ENCODE assay signal across 12 cellular contexts in genomic region chr5:123951204-123951977, GRCh38.
A peak's percentile ranks its signal among the peaks of the same experiment; 100 is the strongest.
DNase-seq lines count a peak whose midpoint lies in the region; ATAC-seq, FAIRE-seq and TF ChIP-seq lines count a peak whose summit lies in the region.
"Had no signal": no experiment of that assay in that cellular context is flagged by ENCODE, and none has a peak within 500 bp of the region (broad histone marks: within the 10 kb centered on the region; RNA-seq: fewer than 3 reads in every experiment).

No MANE protein-coding gene starts in this region.

- H3K27ac Mint-ChIP-seq in activated naive CD8-positive, alpha-beta T cell treated with anti-CD3 and anti-CD28 coated beads, Interleukin-2, amount 50 U/mL, for 24 hours = no peak overlapping the region
- H3K27ac Mint-ChIP-seq: nephron had no signal

- no peak overlapping the region for H3K4me3 Mint-ChIP-seq in activated naive CD8-positive, alpha-beta T cell treated with anti-CD3 and anti-CD28 coated beads, Interleukin-2, amount 50 U/mL, for 24 hours
- H3K4me3 Mint-ChIP-seq: nephron had no signal

- 0 out of 2 replicates have a peak, but pooled peaks cover 5% of the 10 kb centered on the region for H3K9me3 ChIP-seq in SK-N-SH

- TF ChIP-seq EP300 in SK-N-SH (IDR thresholded peaks at IDR 0.05; ENCODE audit: borderline replicate concordance in 1 of 2, low read depth in 1 of 2, low read length in 1 of 2) = peak in 1 of 2 experiments; percentile 84; a peak in 2 of 4 replicates

- no peak overlapping the region for H3K4me3 ChIP-seq in SK-N-SH (ENCODE audit: low read depth in 2 of 2, low read length in 1 of 2)
- H3K4me3 ChIP-seq in fibroblast of pulmonary artery (replicated peaks; ENCODE audit: low read depth, low read length) = no peak overlapping the region
- H3K4me3 ChIP-seq: dorsolateral prefrontal cortex had no signal

- H3K27me3 ChIP-seq in SK-N-SH (ENCODE audit: insufficient read depth) = no peaks in the 10 kb centered on the region
- H3K27me3 ChIP-seq: dorsolateral prefrontal cortex had no signal

- ATAC-seq in HG03520 (IDR thresholded peaks at IDR 0.05; ENCODE audit: unreplicated experiment) = no peak
- ATAC-seq in activated naive CD8-positive, alpha-beta T cell treated with anti-CD3 and anti-CD28 coated beads, Interleukin-2, amount 50 U/mL, for 24 hours = no peak

- H2AFZ ChIP-seq in SK-N-SH (ENCODE audit: low read depth) = no peak overlapping the region

- H3K27ac ChIP-seq in SK-N-SH (ENCODE audit: low read depth in 2 of 2, low read length in 1 of 2) = no peak overlapping the region
- H3K27ac ChIP-seq: dorsolateral prefrontal cortex had no signal

- H3K36me3 Mint-ChIP-seq in activated naive CD8-positive, alpha-beta T cell treated with anti-CD3 and anti-CD28 coated beads, Interleukin-2, amount 50 U/mL, for 24 hours (ENCODE audit: low read depth) = no peaks in the 10 kb centered on the region

- no peaks in the 10 kb centered on the region for H3K9me2 ChIP-seq in SK-N-SH

- TF ChIP-seq RAD21 in SK-N-SH (IDR thresholded peaks at IDR 0.05; ENCODE audit: low read length) = no peak

- POLR2A ChIA-PET in SK-N-SH (lab: Yijun Ruan, JAX) = no interaction called here

- no peaks in the 10 kb centered on the region for H4K20me1 ChIP-seq in SK-N-SH (ENCODE audit: insufficient read depth)

- no peaks in the 10 kb centered on the region for H3F3A ChIP-seq in SK-N-SH (replicated peaks; ENCODE audit: insufficient read depth)

- H3K9ac ChIP-seq in SK-N-SH = no peak overlapping the region

- H3K4me2 ChIP-seq in SK-N-SH = no peak overlapping the region

- no peaks in the 10 kb centered on the region for H3K79me2 ChIP-seq in SK-N-SH (ENCODE audit: insufficient read depth)

- peak; percentile 10 for DNase-seq in SIG-M5 treated with dmso at 0.1 percent for 504 hours (lab: John Stamatoyannopoulos, UW; ENCODE audit: unreplicated experiment)
- DNase-seq in SIG-M5 (lab: John Stamatoyannopoulos, UW) = no peak
- no peak for DNase-seq in SK-N-SH
- peak; percentile 91 for DNase-seq in fibroblast of pulmonary artery (ENCODE audit: low read depth)
- peak; percentile 74 for DNase-seq in urothelium cell line (ENCODE audit: low spot score)
- no peak for DNase-seq in T-helper 2 cell
- DNase-seq in activated naive CD8-positive, alpha-beta T cell treated with anti-CD3 and anti-CD28 coated beads, Interleukin-2, amount 50 U/mL, for 24 hours = no peak
- DNase-seq: 8988T; dorsolateral prefrontal cortex; stimulated activated CD4-positive, alpha-beta T cell treated with anti-CD3 and anti-CD28 coated beads, Interleukin-2, amount 100 ng/mL, for 24 hours had no signal

- WGBS in SK-N-SH (ENCODE audit: low lambda C conversion rate) = 65% methylated on average over 10 of the region's 10 CpGs

- H3K4me1 Mint-ChIP-seq in activated naive CD8-positive, alpha-beta T cell treated with anti-CD3 and anti-CD28 coated beads, Interleukin-2, amount 50 U/mL, for 24 hours = no peaks in the 10 kb centered on the region

- FAIRE-seq in urothelium cell line (lab: Jason Lieb, UNC) = peak; percentile 9

- H3K27me3 Mint-ChIP-seq in activated naive CD8-positive, alpha-beta T cell treated with anti-CD3 and anti-CD28 coated beads, Interleukin-2, amount 50 U/mL, for 24 hours = no peaks in the 10 kb centered on the region

- TF ChIP-seq CTCF in SK-N-SH (IDR thresholded peaks at IDR 0.05) = no peak
- no peak for TF ChIP-seq CTCF in fibroblast of pulmonary artery (IDR thresholded peaks at IDR 0.05; ENCODE audit: low read length, missing control alignments)

- peaks cover 7% of the 10 kb centered on the region for H3K9me3 Mint-ChIP-seq in activated naive CD8-positive, alpha-beta T cell treated with anti-CD3 and anti-CD28 coated beads, Interleukin-2, amount 50 U/mL, for 24 hours

- H3K4me1 ChIP-seq in SK-N-SH (ENCODE audit: control insufficient read depth in 1 of 2, insufficient read depth in 2 of 2, low read depth in 1 of 2, low read length in 1 of 2) = peaks cover 0 to 8% of the 10 kb centered on the region in 2 experiments; a peak in 1 of 4 replicates

- H3K36me3 ChIP-seq in SK-N-SH (replicated peaks in 1 of 2; ENCODE audit: control insufficient read depth in 1 of 2, insufficient read depth in 2 of 2, low read length in 1 of 2) = no peaks in the 10 kb centered on the region

- CTCF ChIA-PET in SK-N-SH (lab: Yijun Ruan, JAX) = no interaction called here

TF ChIP-seq in SK-N-SH, 30 proteins besides CTCF, POLR2A, EP300 and RAD21 (continues in another document):
- peak; percentile 64; the same call in 1 of the 2 replicates for TF ChIP-seq POLR2AphosphoS5 (IDR thresholded peaks at IDR 0.05; ENCODE audit: low read depth, low read length)
- TF ChIP-seq SIN3A (IDR thresholded peaks at IDR 0.05; ENCODE audit: borderline replicate concordance, low read depth, low read length) = no peak
- no peak for TF ChIP-seq CHD2 (IDR thresholded peaks at IDR 0.05; ENCODE audit: low read length, partially characterized antibody)
- TF ChIP-seq RXRA (IDR thresholded peaks at IDR 0.05; ENCODE audit: borderline replicate concordance, low read depth) = peak; percentile 63
- peak; percentile 92 for TF ChIP-seq MEF2A (IDR thresholded peaks at IDR 0.05; ENCODE audit: borderline replicate concordance, low read depth)
- TF ChIP-seq USF2 (IDR thresholded peaks at IDR 0.05; ENCODE audit: borderline replicate concordance, low read depth, low read length) = no peak
- TF ChIP-seq MXI1 (IDR thresholded peaks at IDR 0.05; ENCODE audit: low read depth, low read length) = no peak
- no peak for TF ChIP-seq FOXJ3 (CRISPR knock-in tag; IDR thresholded peaks at IDR 0.05)
- TF ChIP-seq NFIC (IDR thresholded peaks at IDR 0.05; ENCODE audit: borderline replicate concordance) = peak; percentile 73; the same call in 1 of the 2 replicates
- TF ChIP-seq TEAD4 (IDR thresholded peaks at IDR 0.05; ENCODE audit: borderline replicate concordance, insufficient read depth) = peak; percentile 75; the same call in 1 of the 2 replicates
- no peak for TF ChIP-seq RFX5 (IDR thresholded peaks at IDR 0.05; ENCODE audit: low read length)
- TF ChIP-seq MAX (IDR thresholded peaks at IDR 0.05; ENCODE audit: low read depth) = no peak
- TF ChIP-seq GABPA (IDR thresholded peaks at IDR 0.05; ENCODE audit: low read depth) = no peak
- peak; percentile 92 for TF ChIP-seq PBX3 (IDR thresholded peaks at IDR 0.05)
- no peak for TF ChIP-seq FOXM1 (IDR thresholded peaks at IDR 0.05; ENCODE audit: low read depth)
- no peak for TF ChIP-seq USF1 (IDR thresholded peaks at IDR 0.05; ENCODE audit: borderline replicate concordance, low read depth)
- TF ChIP-seq TCF12 (IDR thresholded peaks at IDR 0.05) = peak; percentile 90
- no peak for TF ChIP-seq YY1 (IDR thresholded peaks at IDR 0.05; ENCODE audit: low read depth)
- no peak for TF ChIP-seq TAF1 (IDR thresholded peaks at IDR 0.05; ENCODE audit: borderline replicate concordance, low read depth, low read length)
- no peak for TF ChIP-seq NRF1 (IDR thresholded peaks at IDR 0.05; ENCODE audit: low read depth, low read length)
- peak; percentile 84 for TF ChIP-seq FOSL2 (IDR thresholded peaks at IDR 0.05; ENCODE audit: borderline replicate concordance, low read depth)
- no peak for TF ChIP-seq IRF3 (IDR thresholded peaks at IDR 0.05; ENCODE audit: low read depth, low read length)

Comparison
In these comparisons a context has a peak if more than half of its experiments do, and no peak if none do; other contexts are left out.
1. DNase-seq: peak in SIG-M5 treated with dmso at 0.1 percent for 504 hours (single experiment), fibroblast of pulmonary artery (single experiment) and urothelium cell line (single experiment); none in SIG-M5 (single experiment), SK-N-SH (single experiment), T-helper 2 cell (0 of 5) and activated naive CD8-positive, alpha-beta T cell treated with anti-CD3 and anti-CD28 coated beads, Interleukin-2, amount 50 U/mL, for 24 hours (single experiment).